8 cellular contexts compared by ENCODE assay signal in the genomic region with DNA sequence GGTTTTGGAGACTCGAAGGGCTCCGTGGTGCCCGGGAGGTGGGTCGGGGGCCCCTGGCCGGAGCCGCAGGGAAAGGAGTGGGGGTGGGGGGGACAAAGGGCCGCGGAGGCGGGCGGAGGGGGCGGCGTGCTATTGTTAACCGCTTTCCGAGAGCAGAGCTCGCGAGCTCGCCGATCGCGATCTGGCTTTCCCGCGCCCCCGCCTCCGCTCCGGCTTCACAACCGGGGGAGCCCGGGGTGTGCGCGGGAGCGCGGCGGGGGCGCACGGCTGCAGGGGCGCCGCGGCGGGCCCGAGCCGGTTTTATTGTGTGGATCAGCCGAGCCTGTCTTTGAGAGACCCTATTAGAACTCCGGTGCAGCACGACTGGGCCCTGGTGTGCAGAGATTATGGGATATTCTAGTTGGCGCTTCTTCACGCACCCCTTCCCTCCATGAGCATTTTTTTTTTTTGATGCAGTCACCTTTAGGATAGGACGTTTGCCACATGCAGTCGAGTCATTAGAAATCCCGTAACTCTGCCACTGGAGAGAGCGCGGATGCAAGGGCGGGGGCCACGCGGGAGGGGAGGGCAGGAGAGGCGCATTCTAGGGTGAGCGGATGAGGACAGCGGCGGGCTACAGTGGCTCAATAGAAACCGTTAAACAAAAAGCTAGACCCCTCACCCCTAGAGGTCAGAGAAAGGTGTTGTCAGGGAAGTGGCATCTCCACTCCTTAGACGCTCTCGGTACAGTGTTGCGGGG.
DNase-seq lines count a peak whose midpoint lies in the region; ATAC-seq lines count a peak whose summit lies in the region.

No MANE protein-coding gene starts in this region.

- ATAC-seq in GM19351 (IDR thresholded peaks at IDR 0.05; ENCODE audit: unreplicated experiment) (no peak), HG02981 (IDR thresholded peaks at IDR 0.05; ENCODE audit: unreplicated experiment) (no peak)

- DNase-seq in NCI-H510A treated with DMSO at 0.1 percent for 48 hours (lab: John Stamatoyannopoulos, UW), result peak; percentile 38
- peak; percentile 40 for DNase-seq in astrocyte of the hippocampus (ENCODE audit: low read depth, low spot score)
- DNase-seq in iPS-NIHi7 (ENCODE audit: extremely low spot score), result peak; percentile 45
- DNase-seq in stimulated activated CD8-positive, alpha-beta memory T cell treated with anti-CD3 and anti-CD28 coated beads, Interleukin-12 subunit alpha, Interleukin-12 subunit beta, amount 100 ng/mL, for 4 hours (ENCODE audit: low read depth), result peak; percentile 17
- DNase-seq in NCI-H2171 (lab: John Stamatoyannopoulos, UW), result no peak

- peak overlapping the region; percentile 69 for H3K4me3 ChIP-seq in GM08714 (ENCODE audit: low read length)
